ENCODE assay signal across 17 cellular contexts in genomic region chr5:134128648-134128995, GRCh38. TPM values are rescaled to one million over a fixed set of nuclear protein-coding genes. Genes with fewer than 3 reads are reported as not detected.
A peak's percentile ranks its signal among the peaks of the same experiment; 100 is the strongest.
DNase-seq lines count a peak whose midpoint lies in the region; ATAC-seq and TF ChIP-seq lines count a peak whose summit lies in the region.
"Had no signal": no experiment of that assay in that cellular context is flagged by ENCODE, and none has a peak within 500 bp of the region (broad histone marks: within the 10 kb centered on the region; RNA-seq: fewer than 3 reads in every experiment).

No MANE protein-coding gene starts in this region.

- H3K4me3 Mint-ChIP-seq in activated T-cell treated with anti-CD3 and anti-CD28 coated beads, Interleukin-2, amount 50 U/mL, for 24 hours = peak overlapping the region; percentile 73
- H3K4me3 Mint-ChIP-seq in activated naive CD8-positive, alpha-beta T cell treated with anti-CD3 and anti-CD28 coated beads, Interleukin-2, amount 50 U/mL, for 24 hours = peak overlapping the region; percentile 67
- H3K4me3 Mint-ChIP-seq in nephron progenitor cell = no peak overlapping the region

- H3K36me3 Mint-ChIP-seq in activated T-cell treated with anti-CD3 and anti-CD28 coated beads, Interleukin-2, amount 50 U/mL, for 24 hours (ENCODE audit: low read depth) = peaks cover 95% of the 10 kb centered on the region
- peaks cover 22% of the 10 kb centered on the region for H3K36me3 Mint-ChIP-seq in activated naive CD8-positive, alpha-beta T cell treated with anti-CD3 and anti-CD28 coated beads, Interleukin-2, amount 50 U/mL, for 24 hours (ENCODE audit: low read depth)
- peaks cover 10% of the 10 kb centered on the region for H3K36me3 Mint-ChIP-seq in nephron progenitor cell (ENCODE audit: low read depth)

- DNase-seq in activated T-cell treated with anti-CD3 and anti-CD28 coated beads, Interleukin-2, amount 50 U/mL, for 24 hours = no peak
- DNase-seq in activated T-cell treated with anti-CD3 and anti-CD28 coated beads for 4 hours (no peak), H7 (peak; percentile 35), nephron progenitor cell (no peak), SHP77 (lab: John Stamatoyannopoulos, UW) (no peak), sciatic nerve (ENCODE audit: low spot score) (no peak)
- DNase-seq in activated naive CD8-positive, alpha-beta T cell treated with anti-CD3 and anti-CD28 coated beads, Interleukin-2, amount 50 U/mL, for 24 hours = no peak
- DNase-seq: DND-41; GM23248; kidney; NCI-H1436; NCI-H2171 treated with DMSO at 0.1 percent for 48 hours; OCI-M1; stimulated activated CD4-positive, alpha-beta T cell treated with anti-CD3 and anti-CD28 coated beads, Interleukin-12 subunit alpha, Interleukin-12 subunit beta, amount 100 ng/mL, for 4 hours had no signal

- peaks cover 100% of the 10 kb centered on the region for H3K4me1 Mint-ChIP-seq in activated T-cell treated with anti-CD3 and anti-CD28 coated beads, Interleukin-2, amount 50 U/mL, for 24 hours (ENCODE audit: low read depth)
- H3K4me1 Mint-ChIP-seq in activated naive CD8-positive, alpha-beta T cell treated with anti-CD3 and anti-CD28 coated beads, Interleukin-2, amount 50 U/mL, for 24 hours = peaks cover 100% of the 10 kb centered on the region
- H3K4me1 Mint-ChIP-seq in nephron progenitor cell = peaks cover 20% of the 10 kb centered on the region

- ATAC-seq in activated naive CD8-positive, alpha-beta T cell treated with anti-CD3 and anti-CD28 coated beads, Interleukin-2, amount 50 U/mL, for 24 hours = no peak
- ATAC-seq in GM18909 (IDR thresholded peaks at IDR 0.05; ENCODE audit: poor library complexity, unreplicated experiment) (no peak), sciatic nerve (no peak)

- no peaks in the 10 kb centered on the region for H3K9me3 Mint-ChIP-seq in activated T-cell treated with anti-CD3 and anti-CD28 coated beads, Interleukin-2, amount 50 U/mL, for 24 hours
- no peaks in the 10 kb centered on the region for H3K9me3 Mint-ChIP-seq in activated naive CD8-positive, alpha-beta T cell treated with anti-CD3 and anti-CD28 coated beads, Interleukin-2, amount 50 U/mL, for 24 hours
- no peaks in the 10 kb centered on the region for H3K9me3 Mint-ChIP-seq in nephron progenitor cell

- H3K27me3 ChIP-seq in H7 (ENCODE audit: control insufficient read depth, insufficient read depth, low read length) = no peaks in the 10 kb centered on the region
- H3K27me3 ChIP-seq: ascending aorta, tibial nerve had no signal

- intact Hi-C loops in sciatic nerve (cut with DNase I) = no loop called here

- no peaks in the 10 kb centered on the region; the same call in 1 of the 2 replicates for H3K36me3 ChIP-seq in H7 (replicated peaks; ENCODE audit: control insufficient read depth, insufficient read depth, low read length)

- H3K27ac Mint-ChIP-seq in activated T-cell treated with anti-CD3 and anti-CD28 coated beads, Interleukin-2, amount 50 U/mL, for 24 hours = peak overlapping the region; percentile 92
- peak overlapping the region; percentile 95 for H3K27ac Mint-ChIP-seq in activated naive CD8-positive, alpha-beta T cell treated with anti-CD3 and anti-CD28 coated beads, Interleukin-2, amount 50 U/mL, for 24 hours
- H3K27ac Mint-ChIP-seq in nephron progenitor cell = peak overlapping the region; percentile 72

- H3K27me3 Mint-ChIP-seq in activated T-cell treated with anti-CD3 and anti-CD28 coated beads, Interleukin-2, amount 50 U/mL, for 24 hours = no peaks in the 10 kb centered on the region
- H3K27me3 Mint-ChIP-seq in activated naive CD8-positive, alpha-beta T cell treated with anti-CD3 and anti-CD28 coated beads, Interleukin-2, amount 50 U/mL, for 24 hours = no peaks in the 10 kb centered on the region
- no peaks in the 10 kb centered on the region for H3K27me3 Mint-ChIP-seq in nephron progenitor cell (ENCODE audit: low read depth, poor library complexity)

- no peak overlapping the region for H3K4me3 ChIP-seq in H7 (ENCODE audit: insufficient read depth, low read depth, low read length)
- H3K4me3 ChIP-seq: GM23248, tibial nerve had no signal

- no peak for TF ChIP-seq CTCF in nephron progenitor cell (IDR thresholded peaks at IDR 0.05)

RNA-seq across cellular contexts. Expression of gene TCF7, which starts 14.1 kb away (rescaled TPM):
- 2.4 and 3.7 TPM in 2 replicates for total RNA-seq in H7 (2014; rRNA removed; shearing (Covaris generic))
- 8.5 TPM for total RNA-seq in sciatic nerve

RNA-seq across cellular contexts. Expression of gene SKP1, which starts 48.1 kb away (rescaled TPM):
- 287 and 332 TPM in 2 replicates for total RNA-seq in H7 (2014; rRNA removed; shearing (Covaris generic))
- 295 TPM for total RNA-seq in sciatic nerve
